ENCODE assay signal across 22 cellular contexts in the genomic region with DNA sequence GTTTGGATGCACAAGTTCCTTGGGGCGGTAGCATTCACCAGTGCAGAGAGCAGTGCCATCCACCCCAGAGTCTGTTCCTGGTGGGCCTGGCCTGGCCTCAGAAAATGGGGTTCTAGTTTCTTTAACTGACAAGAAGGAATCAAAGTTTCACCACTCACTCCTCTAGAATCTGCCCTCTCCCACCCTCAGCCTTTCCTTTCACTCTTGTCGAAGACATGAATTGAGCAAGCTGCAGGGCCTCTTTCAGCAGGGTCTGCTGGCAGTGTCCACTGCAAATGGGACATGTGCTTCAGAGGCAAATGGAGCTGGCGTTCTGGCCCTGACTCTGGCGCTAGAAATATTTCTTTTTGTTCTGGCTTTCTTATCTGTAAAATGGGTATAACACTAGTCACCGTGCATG.
"Had no signal": no experiment of that assay in that cellular context is flagged by ENCODE, and none has a peak within 500 bp of the region (broad histone marks: within the 10 kb centered on the region; RNA-seq: fewer than 3 reads in every experiment).

No MANE protein-coding gene starts in this region.

- H3K4me3 Mint-ChIP-seq: naive thymus-derived CD8-positive, alpha-beta T cell; nephron progenitor cell; stimulated activated naive CD8-positive, alpha-beta T cell treated with anti-CD3 and anti-CD28 coated beads, Interleukin-15, amount 100 ng/mL, for 72 hours had no signal

- H3K27me3 Mint-ChIP-seq: naive thymus-derived CD8-positive, alpha-beta T cell; progenitor cell of endocrine pancreas; stimulated activated naive CD8-positive, alpha-beta T cell treated with anti-CD3 and anti-CD28 coated beads, Interleukin-15, amount 100 ng/mL, for 72 hours had no signal

- FAIRE-seq: frontal cortex, kidney had no signal

- H3K27me3 ChIP-seq: esophagus squamous epithelium, neutrophil, thyroid gland, vagina had no signal

- DNase-seq: dermis blood vessel endothelial cell; effector memory CD4-positive, alpha-beta T cell; esophagus squamous epithelium; hypothalamus; kidney; naive thymus-derived CD8-positive, alpha-beta T cell; nephron progenitor cell; stimulated activated CD4-positive, alpha-beta T cell treated with anti-CD3 and anti-CD28 coated beads, Interleukin-12 subunit alpha, Interleukin-12 subunit beta, amount 100 ng/mL, for 4 hours; stimulated activated CD4-positive, alpha-beta T cell treated with anti-CD3 and anti-CD28 coated beads, Interleukin-1b, Interleukin-23, amount 100 ng/mL, for 48 hours; stimulated activated CD4-positive, alpha-beta T cell treated with anti-CD3 and anti-CD28 coated beads, Interleukin-4, amount 100 ng/mL, for 1 hour; stimulated activated CD8-positive, alpha-beta memory T cell treated with anti-CD3 and anti-CD28 coated beads, Interleukin-4, amount 100 ng/mL, for 48 hours; stimulated activated naive CD4-positive, alpha-beta T cell; stimulated activated naive CD8-positive, alpha-beta T cell treated with anti-CD3 and anti-CD28 coated beads, Interleukin-15, amount 100 ng/mL, for 72 hours; thyroid gland; trophoblast cell had no signal

- H3K9ac ChIP-seq: parathyroid adenoma had no signal

- H3K27ac ChIP-seq: coronary artery, esophagus squamous epithelium, neutrophil, parathyroid adenoma, thyroid gland, vagina had no signal

- H3K4me1 Mint-ChIP-seq: stimulated activated naive CD8-positive, alpha-beta T cell treated with anti-CD3 and anti-CD28 coated beads, Interleukin-15, amount 100 ng/mL, for 72 hours had no signal

- H3K79me2 ChIP-seq: parathyroid adenoma had no signal

- H3K9me3 Mint-ChIP-seq: naive thymus-derived CD8-positive, alpha-beta T cell had no signal

- H3K4me3 ChIP-seq: coronary artery, esophagus squamous epithelium, smooth muscle cell, thyroid gland, vagina had no signal

- H3K36me3 ChIP-seq: esophagus squamous epithelium, neutrophil, thyroid gland, vagina had no signal

- H2AFZ ChIP-seq: parathyroid adenoma had no signal

- H3K4me1 ChIP-seq: esophagus squamous epithelium, parathyroid adenoma, thyroid gland, vagina had no signal

- H3K4me2 ChIP-seq: smooth muscle cell had no signal

- H3K9me3 ChIP-seq: esophagus squamous epithelium, neutrophil, thyroid gland, vagina had no signal
